ENCODE assay signal across 15 cellular contexts in genomic region chr12:109459247-109459646, GRCh38. TPM values are rescaled to one million over a fixed set of nuclear protein-coding genes. Genes with fewer than 3 reads are reported as not detected.
DNase-seq lines count a peak whose midpoint lies in the region; ATAC-seq, FAIRE-seq and TF ChIP-seq lines count a peak whose summit lies in the region.
"Had no signal": no experiment of that assay in that cellular context is flagged by ENCODE, and none has a peak within 500 bp of the region (broad histone marks: within the 10 kb centered on the region; RNA-seq: fewer than 3 reads in every experiment).

No MANE protein-coding gene starts in this region.

- H3K27me3 ChIP-seq in heart right ventricle (no peaks in the 10 kb centered on the region), endothelial cell of umbilical vein (ENCODE audit: control insufficient read depth in 2 of 2, insufficient read depth in 2 of 2, low read length in 2 of 2) (no peaks in the 10 kb centered on the region), upper lobe of right lung (no peaks in the 10 kb centered on the region)
- H3K27me3 ChIP-seq: MG63 had no signal

- no peaks in the 10 kb centered on the region for H3K27me3 Mint-ChIP-seq in natural killer cell (ENCODE audit: low read depth in 2 of 2)
- H3K27me3 Mint-ChIP-seq in activated naive CD4-positive, alpha-beta T cell treated with anti-CD3 and anti-CD28 coated beads, Interleukin-2, amount 10 ng/mL, durations not matched to agents 7 days and 5 days, result no peaks in the 10 kb centered on the region
- H3K27me3 Mint-ChIP-seq in stimulated activated naive CD8-positive, alpha-beta T cell treated with anti-CD3 and anti-CD28 coated beads, Interleukin-15, amount 100 ng/mL, for 72 hours, result no peaks in the 10 kb centered on the region
- H3K27me3 Mint-ChIP-seq: central memory CD8-positive, alpha-beta T cell had no signal

- no peak for FAIRE-seq in endothelial cell of umbilical vein (lab: Jason Lieb, UNC)
- FAIRE-seq: G401.6, islet of Langerhans had no signal

- H3K4me2 ChIP-seq in endothelial cell of umbilical vein (ENCODE audit: insufficient read depth, low read length), result peak overlapping the region; percentile 13

- POLR2A ChIA-PET in endothelial cell of umbilical vein (lab: Charles Lee), result no interaction called here

- H3K4me1 Mint-ChIP-seq in natural killer cell, result peaks cover 90 to 91% of the 10 kb centered on the region in 2 donors
- peaks cover 43% of the 10 kb centered on the region for H3K4me1 Mint-ChIP-seq in activated naive CD4-positive, alpha-beta T cell treated with anti-CD3 and anti-CD28 coated beads, Interleukin-2, amount 10 ng/mL, durations not matched to agents 7 days and 5 days
- H3K4me1 Mint-ChIP-seq in stimulated activated naive CD8-positive, alpha-beta T cell treated with anti-CD3 and anti-CD28 coated beads, Interleukin-15, amount 100 ng/mL, for 72 hours, result peaks cover 33% of the 10 kb centered on the region

- H3K27ac ChIP-seq in heart right ventricle (peak overlapping the region in 9 of 10 donors; percentile 10 to 99 (median 97)), endothelial cell of umbilical vein (ENCODE audit: insufficient read depth, low read depth, low read length) (peak overlapping the region; percentile 50), upper lobe of right lung (peak overlapping the region; percentile 53)

- intact Hi-C loops in heart right ventricle (cut with DNase I), result no loop called here
- intact Hi-C loops in left cardiac atrium (cut with DNase I), result no loop called here
- intact Hi-C loops in endothelial cell of umbilical vein (cut with micrococcal nuclease), result no loop called here
- intact Hi-C loops in natural killer cell (cut with micrococcal nuclease), result no loop called here
- intact Hi-C loops in upper lobe of right lung (cut with DNase I), result no loop called here

- no peaks in the 10 kb centered on the region for H3K9me1 ChIP-seq in endothelial cell of umbilical vein (replicated peaks; ENCODE audit: control insufficient read depth, extremely low read depth, insufficient read depth, low read length)

- H3K36me3 ChIP-seq in heart right ventricle (peaks cover 0 to 62% (median 32%) of the 10 kb centered on the region in 9 donors), endothelial cell of umbilical vein (ENCODE audit: control insufficient read depth in 2 of 2, extremely low read depth in 1 of 2, insufficient read depth in 2 of 2, low read length in 2 of 2) (peaks cover 18 to 35% of the 10 kb centered on the region in 2 experiments), upper lobe of right lung (peaks cover 53% of the 10 kb centered on the region)

- TF ChIP-seq POLR2A in endothelial cell of umbilical vein (IDR thresholded peaks at IDR 0.05; ENCODE audit: low read depth, low read length), result no peak

- CTCF ChIA-PET in endothelial cell of umbilical vein (lab: Charles Lee), result interaction anchor here (2.2 kb wide), 1 partner anchor 26 kb away, joined by 10 read pairs; no protein-coding TSS in a partner anchor
- CTCF ChIA-PET in activated naive CD4-positive, alpha-beta T cell treated with anti-CD3 and anti-CD28 coated beads, Interleukin-2, amount 10 ng/mL, durations not matched to agents 7 days and 5 days (lab: Charles Lee), result no interaction called here

- H3K9me3 ChIP-seq in heart right ventricle (no peaks in the 10 kb centered on the region), endothelial cell of umbilical vein (replicated peaks; ENCODE audit: control insufficient read depth, insufficient read depth, low read length) (no peaks in the 10 kb centered on the region), upper lobe of right lung (no peaks in the 10 kb centered on the region)
- H3K9me3 ChIP-seq: MG63 had no signal

- peak overlapping the region; percentile 86 to 90 for H3K27ac Mint-ChIP-seq in natural killer cell
- H3K27ac Mint-ChIP-seq in activated naive CD4-positive, alpha-beta T cell treated with anti-CD3 and anti-CD28 coated beads, Interleukin-2, amount 10 ng/mL, durations not matched to agents 7 days and 5 days, result no peak overlapping the region
- H3K27ac Mint-ChIP-seq in stimulated activated naive CD8-positive, alpha-beta T cell treated with anti-CD3 and anti-CD28 coated beads, Interleukin-15, amount 100 ng/mL, for 72 hours, result no peak overlapping the region

- H3K9ac ChIP-seq in endothelial cell of umbilical vein (replicated peaks; ENCODE audit: extremely low read depth, insufficient read depth, low read length), result peak overlapping the region; percentile 30

- H3K4me3 ChIP-seq in heart right ventricle (no peak overlapping the region), endothelial cell of umbilical vein (replicated peaks in 1 of 3; ENCODE audit: insufficient read depth in 1 of 3, low read depth in 1 of 3, low read length in 3 of 3) (no peak overlapping the region), upper lobe of right lung (no peak overlapping the region)
- H3K4me3 ChIP-seq: MG63 had no signal

- ATAC-seq in heart right ventricle (no peak), left cardiac atrium (no peak), natural killer cell (no peak), upper lobe of right lung (no peak)
- no peak for ATAC-seq in stimulated activated naive CD8-positive, alpha-beta T cell treated with anti-CD3 and anti-CD28 coated beads, Interleukin-15, amount 100 ng/mL, for 72 hours

- H4K20me1 ChIP-seq in endothelial cell of umbilical vein (replicated peaks; ENCODE audit: control insufficient read depth, extremely low read depth, insufficient read depth, low read length), result no peaks in the 10 kb centered on the region

- H3K36me3 Mint-ChIP-seq in natural killer cell, result peaks cover 33% of the 10 kb centered on the region
- H3K36me3 Mint-ChIP-seq in activated naive CD4-positive, alpha-beta T cell treated with anti-CD3 and anti-CD28 coated beads, Interleukin-2, amount 10 ng/mL, durations not matched to agents 7 days and 5 days, result peaks cover 26% of the 10 kb centered on the region

- H3K4me1 ChIP-seq in heart right ventricle, result peaks cover 22 to 75% (median 69%) of the 10 kb centered on the region in 9 donors
- H3K4me1 ChIP-seq in endothelial cell of umbilical vein (ENCODE audit: control insufficient read depth, extremely low read depth, insufficient read depth, low read length), result peaks cover 64% of the 10 kb centered on the region
- peaks cover 66% of the 10 kb centered on the region for H3K4me1 ChIP-seq in upper lobe of right lung

- 71% methylated on average over 6 of the region's 6 CpGs for WGBS in heart right ventricle, 2 donors

- dilution Hi-C loops in endothelial cell of umbilical vein (cut with MboI; ENCODE audit: extremely low pct_ligation_motif_present, low sequenced_read_pairs), result no loop called here

- H3K9me3 Mint-ChIP-seq in natural killer cell, result no peaks in the 10 kb centered on the region
- no peaks in the 10 kb centered on the region for H3K9me3 Mint-ChIP-seq in activated naive CD4-positive, alpha-beta T cell treated with anti-CD3 and anti-CD28 coated beads, Interleukin-2, amount 10 ng/mL, durations not matched to agents 7 days and 5 days
- no peaks in the 10 kb centered on the region for H3K9me3 Mint-ChIP-seq in stimulated activated naive CD8-positive, alpha-beta T cell treated with anti-CD3 and anti-CD28 coated beads, Interleukin-15, amount 100 ng/mL, for 72 hours
- H3K9me3 Mint-ChIP-seq: central memory CD8-positive, alpha-beta T cell had no signal

- BruUV-seq in endothelial cell of umbilical vein (replicated peaks; lab: Mats Ljungman, UMichigan), result no TSS peak

- TF ChIP-seq CTCF in heart right ventricle (IDR thresholded peaks at IDR 0.05) (no peak), endothelial cell of umbilical vein (IDR thresholded peaks at IDR 0.05; ENCODE audit: extremely low read depth in 1 of 2, insufficient read depth in 1 of 2, low read depth in 1 of 2, low read length in 2 of 2) (no peak), natural killer cell (IDR thresholded peaks at IDR 0.05) (no peak), upper lobe of right lung (IDR thresholded peaks at IDR 0.05) (no peak)

- H3K4me3 Mint-ChIP-seq in natural killer cell, result peak overlapping the region; percentile 65
- H3K4me3 Mint-ChIP-seq in activated naive CD4-positive, alpha-beta T cell treated with anti-CD3 and anti-CD28 coated beads, Interleukin-2, amount 10 ng/mL, durations not matched to agents 7 days and 5 days, result no peak overlapping the region
- no peak overlapping the region for H3K4me3 Mint-ChIP-seq in stimulated activated naive CD8-positive, alpha-beta T cell treated with anti-CD3 and anti-CD28 coated beads, Interleukin-15, amount 100 ng/mL, for 72 hours
- H3K4me3 Mint-ChIP-seq: central memory CD8-positive, alpha-beta T cell had no signal

- no peak overlapping the region for H2AFZ ChIP-seq in endothelial cell of umbilical vein (ENCODE audit: low read depth, low read length)

- H3K79me2 ChIP-seq in endothelial cell of umbilical vein (ENCODE audit: control insufficient read depth, insufficient read depth, low read length), result peaks cover 56% of the 10 kb centered on the region

- DNase-seq in heart right ventricle, result no peak
- no peak for DNase-seq in left cardiac atrium
- DNase-seq in endothelial cell of umbilical vein (ENCODE audit: low read depth, low spot score), result no peak
- DNase-seq in natural killer cell, result no peak
- no peak for DNase-seq in upper lobe of right lung
- DNase-seq in central memory CD4-positive, alpha-beta T cell, result no peak
- no peak for DNase-seq in activated naive CD4-positive, alpha-beta T cell treated with anti-CD3 and anti-CD28 coated beads, Interleukin-2, amount 10 ng/mL, durations not matched to agents 7 days and 5 days
- DNase-seq in stimulated activated naive CD8-positive, alpha-beta T cell treated with anti-CD3 and anti-CD28 coated beads, Interleukin-15, amount 100 ng/mL, for 72 hours, result no peak
- DNase-seq: AML-193, HCEC 1CT, MG63, NCI-H774 had no signal

RNA-seq across cellular contexts. Expression of gene KCTD10, which starts 17.9 kb away (rescaled TPM):
- total RNA-seq in heart right ventricle, result 10 to 100 TPM; 21.5 to 64.9 (median 33.8) TPM
- polyA plus RNA-seq in heart right ventricle, result 10 to 100 TPM; 13.6 to 16.6 TPM
- total RNA-seq in left cardiac atrium, result 10 to 100 TPM; 36.2 to 96.5 TPM
- 92.8 and 101 TPM in 2 replicates for total RNA-seq in endothelial cell of umbilical vein
- 105 and 112 TPM in 2 replicates for polyA plus RNA-seq in endothelial cell of umbilical vein
- polyA plus RNA-seq in endothelial cell of umbilical vein (2011; cell fraction: cytosol; rRNA removed), result 69.4 and 77.1 TPM in 2 replicates
- 129 and 139 TPM in 2 replicates for polyA plus RNA-seq in endothelial cell of umbilical vein (2011; cell fraction: nucleus; rRNA removed)
- polyA plus RNA-seq in endothelial cell of umbilical vein (2012), result 61.2 and 64.9 TPM in 2 replicates
- polyA minus RNA-seq in endothelial cell of umbilical vein, result 301 and 328 TPM in 2 replicates
- polyA minus RNA-seq in endothelial cell of umbilical vein (2011; cell fraction: cytosol; rRNA and poly(A)+ RNA removed), result 24.1 TPM
- 140 and 147 TPM in 2 replicates for polyA minus RNA-seq in endothelial cell of umbilical vein (2011; cell fraction: nucleus; rRNA and poly(A)+ RNA removed)
- 100 to 1,000 TPM in 1 of 3 donors, 10 to 100 TPM in 2; 76.0 to 141 (median 79.0) TPM for total RNA-seq in natural killer cell
- 66.8 TPM for total RNA-seq in upper lobe of right lung

RNA-seq across cellular contexts. Expression of gene UBE3B, which starts 18.2 kb away (rescaled TPM):
- total RNA-seq in heart right ventricle (10 to 100 TPM; 50.9 to 58.8 (median 55.8) TPM), left cardiac atrium (10 to 100 TPM; 40.4 to 54.8 TPM), endothelial cell of umbilical vein (32.7 and 40.8 TPM in 2 replicates), natural killer cell (10 to 100 TPM; 32.2 to 46.7 (median 39.5) TPM), upper lobe of right lung (39.1 TPM)
- polyA plus RNA-seq in heart right ventricle (10 to 100 TPM; 13.7 to 17.8 TPM), endothelial cell of umbilical vein (23.8 and 24.9 TPM in 2 replicates)
- 21.9 and 25.3 TPM in 2 replicates for polyA plus RNA-seq in endothelial cell of umbilical vein (2011; cell fraction: cytosol; rRNA removed)
- 63.7 and 64.5 TPM in 2 replicates for polyA plus RNA-seq in endothelial cell of umbilical vein (2011; cell fraction: nucleus; rRNA removed)
- polyA plus RNA-seq in endothelial cell of umbilical vein (2012), result 22.6 and 22.7 TPM in 2 replicates
- 70.4 and 81.6 TPM in 2 replicates for polyA minus RNA-seq in endothelial cell of umbilical vein
- polyA minus RNA-seq in endothelial cell of umbilical vein (2011; cell fraction: cytosol; rRNA and poly(A)+ RNA removed), result 14.2 TPM
- 35.0 and 48.9 TPM in 2 replicates for polyA minus RNA-seq in endothelial cell of umbilical vein (2011; cell fraction: nucleus; rRNA and poly(A)+ RNA removed)

Comparison
In these comparisons a context has a peak if more than half of its experiments do, and no peak if none do; other contexts are left out.
1. H3K27ac Mint-ChIP-seq: peak in natural killer cell (2 of 2); none in activated naive CD4-positive, alpha-beta T cell treated with anti-CD3 and anti-CD28 coated beads, Interleukin-2, amount 10 ng/mL, durations not matched to agents 7 days and 5 days (single experiment) and stimulated activated naive CD8-positive, alpha-beta T cell treated with anti-CD3 and anti-CD28 coated beads, Interleukin-15, amount 100 ng/mL, for 72 hours (0 of 2).
2. Peak in every context shown above with its lines, with median percentiles within 50 percentile points of each other: H3K27ac ChIP-seq.